Comparison of ENCODE assay signal across 9 cellular contexts in the genomic region with DNA sequence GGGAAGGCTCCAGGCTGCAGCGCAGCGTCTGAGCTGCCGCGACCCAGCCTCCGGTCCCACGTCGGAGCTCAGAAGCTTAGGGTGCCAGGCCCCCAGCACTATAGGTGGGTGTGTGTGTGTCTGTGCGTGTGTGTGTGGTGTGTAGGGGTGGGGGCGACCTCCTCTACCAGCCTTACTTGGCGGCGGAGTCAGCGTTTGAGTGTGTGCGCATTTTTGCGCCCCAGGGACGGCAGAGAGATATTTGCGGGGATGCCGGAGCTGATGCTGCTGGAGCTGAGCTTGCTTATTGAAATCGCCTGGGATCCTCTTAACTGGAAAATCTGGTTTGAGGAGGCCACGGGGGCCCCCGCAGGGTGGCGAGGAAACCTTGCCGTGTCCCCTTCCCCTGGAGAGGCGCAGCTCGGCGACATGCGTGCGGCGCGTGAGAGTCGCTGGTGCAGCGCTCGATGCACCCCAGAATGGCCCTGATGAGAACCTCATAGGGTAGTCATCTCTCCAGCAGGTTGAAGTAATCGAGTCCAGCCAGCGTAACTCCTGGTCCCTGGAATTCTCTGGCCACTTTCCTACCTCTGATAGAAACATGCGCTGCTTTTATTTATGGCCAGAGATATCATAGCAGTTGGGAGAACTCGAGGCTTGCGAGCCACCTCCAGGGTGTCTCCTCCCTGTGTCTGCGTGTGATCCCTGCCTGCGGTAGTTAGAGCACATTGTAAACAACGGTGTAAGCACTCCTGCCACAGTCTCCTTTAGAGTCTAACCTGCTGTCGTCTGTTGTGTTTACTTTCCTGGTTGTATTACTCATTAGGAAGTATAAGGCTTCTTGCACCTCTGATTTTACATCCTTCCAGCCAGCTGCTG. TPM values are rescaled to one million over a fixed set of nuclear protein-coding genes. Genes with fewer than 3 reads are reported as not detected.
A peak's percentile ranks its signal among the peaks of the same experiment; 100 is the strongest.
DNase-seq lines count a peak whose midpoint lies in the region; ATAC-seq, FAIRE-seq and TF ChIP-seq lines count a peak whose summit lies in the region.
"Had no signal": no experiment of that assay in that cellular context is flagged by ENCODE, and none has a peak within 500 bp of the region (broad histone marks: within the 10 kb centered on the region; RNA-seq: fewer than 3 reads in every experiment).

No MANE protein-coding gene starts in this region.

- FAIRE-seq in GM19239 (lab: Jason Lieb, UNC) = no peak
- FAIRE-seq: islet of Langerhans had no signal

- H3K27ac ChIP-seq in AG04450 (ENCODE audit: low read depth, low read length) (no peak overlapping the region), dorsolateral prefrontal cortex (peak overlapping the region in 58 of 59 donors; percentile 58 to 96 (median 91))

- POLR2A ChIA-PET in AG04450 (lab: Yijun Ruan, JAX) = no interaction called here

- no peaks in the 10 kb centered on the region for H3K9me3 ChIP-seq in AG04450 (ENCODE audit: control insufficient read depth, insufficient read depth, low read length)

- H3K4me3 ChIP-seq in AG04450 (ENCODE audit: low read depth, low read length) (peak overlapping the region; percentile 32), dorsolateral prefrontal cortex (peak overlapping the region; percentile 51 to 91 (median 80))

- ATAC-seq in GM18502 (IDR thresholded peaks at IDR 0.05; ENCODE audit: poor library complexity, unreplicated experiment) (no peak), HG02840 (IDR thresholded peaks at IDR 0.05; ENCODE audit: low FRiP score, unreplicated experiment) (no peak)

- TF ChIP-seq CTCF in AG04450 (IDR thresholded peaks at IDR 0.05; ENCODE audit: low read depth, low read length) (no peak), dorsolateral prefrontal cortex (IDR thresholded peaks at IDR 0.05 in 54 of 56, conservative IDR thresholded peaks at IDR 0.05 in 2 of 56; ENCODE audit: low read depth in 1 of 56, partially characterized antibody in 56 of 56) (peak in 4 of 56 donors; percentile 5 to 15 (median 8))

- H3K27me3 ChIP-seq in AG04450 (ENCODE audit: control insufficient read depth, insufficient read depth, low read length) = peaks cover 38% of the 10 kb centered on the region
- peaks cover 0 to 7% (median 0%) of the 10 kb centered on the region in 45 donors for H3K27me3 ChIP-seq in dorsolateral prefrontal cortex

- DNase-seq in AG04450 (ENCODE audit: low read depth, low spot score) (no peak), NCI-H1694 treated with DMSO at 0.1 percent for 48 hours (lab: John Stamatoyannopoulos, UW) (peak; percentile 20), dorsolateral prefrontal cortex (peak in 7 of 10 donors; percentile 24 to 68 (median 46)), midbrain (lab: John Stamatoyannopoulos, UW) (peak; percentile 59), GM19239 (ENCODE audit: insufficient read length, low spot score) (no peak)
- DNase-seq in central memory CD4-positive, alpha-beta T cell = no peak

- intact Hi-C loops in dorsolateral prefrontal cortex (cut with DNase I) = loop anchor here (10.0 kb wide), 2 partner anchors 62 to 72 kb away; no protein-coding TSS in a partner anchor

- CTCF ChIA-PET in AG04450 (lab: Charles Lee) = no interaction called here

RNA-seq across cellular contexts. Expression of a gene that starts 2.7 kb away (rescaled TPM):
- 0.22 and 0.35 TPM in 2 replicates for polyA plus RNA-seq in AG04450 (2011; rRNA removed)
- 0.70 and 0.97 TPM in 2 replicates for polyA minus RNA-seq in AG04450 (2011; rRNA and poly(A)+ RNA removed)
- 100 to 1,000 TPM in 96 of 120 experiments, 10 to 100 TPM in 24; 52.6 to 148 (median 110) TPM for total RNA-seq in dorsolateral prefrontal cortex

Comparison
In these comparisons a context has a peak if more than half of its experiments do, and no peak if none do; other contexts are left out.
1. DNase-seq: peak in NCI-H1694 treated with DMSO at 0.1 percent for 48 hours (single experiment), dorsolateral prefrontal cortex (7 of 10) and midbrain (single experiment); none in AG04450 (single experiment), central memory CD4-positive, alpha-beta T cell (single experiment) and GM19239 (single experiment).